24 cellular contexts compared by ENCODE assay signal in genomic region chr3:118267588-118267987, GRCh38.
"Had no signal": no experiment of that assay in that cellular context is flagged by ENCODE, and none has a peak within 500 bp of the region (broad histone marks: within the 10 kb centered on the region; RNA-seq: fewer than 3 reads in every experiment).

No MANE protein-coding gene starts in this region.

- H3K27me3 Mint-ChIP-seq: activated B cell treated with CpG ODN at 0.5 μM for 24 hours; activated CD4-positive, alpha-beta T cell treated with anti-CD3 and anti-CD28 coated beads, Interleukin-2, amount 10 ng/mL, durations not matched to agents 24 days and 14 days; activated CD8-positive, alpha-beta memory T cell treated with anti-CD3 and anti-CD28 coated beads, Interleukin-2, amount 10 ng/mL, durations not matched to agents 7 days and 5 days; activated naive CD4-positive, alpha-beta T cell treated with anti-CD3 and anti-CD28 coated beads, Interleukin-2, amount 50 U/mL, for 24 hours; activated T-cell treated with anti-CD3 and anti-CD28 coated beads, Interleukin-2, amount 50 U/mL, for 24 hours; central memory CD8-positive, alpha-beta T cell; T-cell had no signal

- ATAC-seq: activated CD8-positive, alpha-beta memory T cell treated with anti-CD3 and anti-CD28 coated beads, Interleukin-2, amount 10 ng/mL, durations not matched to agents 7 days and 5 days; T-cell had no signal

- H3K9me3 Mint-ChIP-seq: activated CD4-positive, alpha-beta T cell treated with anti-CD3 and anti-CD28 coated beads, Interleukin-2, amount 10 ng/mL, durations not matched to agents 24 days and 14 days; central memory CD8-positive, alpha-beta T cell had no signal

- H3K4me1 Mint-ChIP-seq: activated B cell treated with CpG ODN at 0.5 μM for 24 hours; activated CD4-positive, alpha-beta T cell treated with anti-CD3 and anti-CD28 coated beads, Interleukin-2, amount 10 ng/mL, durations not matched to agents 24 days and 14 days; activated CD8-positive, alpha-beta memory T cell treated with anti-CD3 and anti-CD28 coated beads, Interleukin-2, amount 10 ng/mL, durations not matched to agents 7 days and 5 days; activated naive CD4-positive, alpha-beta T cell treated with anti-CD3 and anti-CD28 coated beads, Interleukin-2, amount 50 U/mL, for 24 hours; central memory CD8-positive, alpha-beta T cell; T-cell had no signal

- DNase-seq: activated B cell treated with CpG ODN at 0.5 μM for 24 hours; activated CD4-positive, alpha-beta T cell treated with anti-CD3 and anti-CD28 coated beads for 1 hour; activated CD4-positive, alpha-beta T cell treated with anti-CD3 and anti-CD28 coated beads, Interleukin-2, amount 10 ng/mL, durations not matched to agents 24 days and 14 days; activated CD4-positive, alpha-beta T cell treated with anti-CD3 and anti-CD28 coated beads, Interleukin-2, amount 50 U/mL, for 48 hours; activated CD8-positive, alpha-beta memory T cell treated with anti-CD3 and anti-CD28 coated beads, Interleukin-2, amount 10 ng/mL, durations not matched to agents 7 days and 5 days; activated effector memory CD4-positive, alpha-beta T cell treated with Interleukin-2 at 50 U/mL for 16 hours; activated naive CD4-positive, alpha-beta T cell; activated T-cell treated with anti-CD3 and anti-CD28 coated beads, Interleukin-2, amount 50 U/mL, for 24 hours; aorta; NCI-H1048; NCI-H146; NCI-H187 treated with DMSO at 0.1 percent for 48 hours; NCI-H2081 treated with DMSO at 0.1 percent for 48 hours; NCI-H446; NCI-H524; PC-9; T-cell; T-helper 2 cell; T1000 had no signal

- H3K4me3 ChIP-seq: PC-9, SK-N-MC had no signal

- H2AFZ ChIP-seq: PC-9 had no signal

- FAIRE-seq: TTC549 had no signal

- H3K27ac Mint-ChIP-seq: activated B cell treated with CpG ODN at 0.5 μM for 24 hours; activated CD4-positive, alpha-beta T cell treated with anti-CD3 and anti-CD28 coated beads, Interleukin-2, amount 10 ng/mL, durations not matched to agents 24 days and 14 days; activated CD8-positive, alpha-beta memory T cell treated with anti-CD3 and anti-CD28 coated beads, Interleukin-2, amount 10 ng/mL, durations not matched to agents 7 days and 5 days; activated naive CD4-positive, alpha-beta T cell treated with anti-CD3 and anti-CD28 coated beads, Interleukin-2, amount 50 U/mL, for 24 hours; activated T-cell treated with anti-CD3 and anti-CD28 coated beads, Interleukin-2, amount 50 U/mL, for 24 hours; activated T-helper 1 cell treated with anti-CD3 and anti-CD28 coated beads, Interleukin-12 subunit alpha, Interleukin-12 subunit beta, Interleukin-2, Interleukin-4 antibody, amounts not matched to agents 30 ng/mL and 10 ng/mL and 1 ng/mL, durations not matched to agents 14 hours and 24 hours and 36 hours; T-cell had no signal

- H3K27ac ChIP-seq: PC-9, SK-N-MC had no signal

- H3K4me3 Mint-ChIP-seq: activated B cell treated with CpG ODN at 0.5 μM for 24 hours; activated CD4-positive, alpha-beta T cell treated with anti-CD3 and anti-CD28 coated beads, Interleukin-2, amount 10 ng/mL, durations not matched to agents 24 days and 14 days; activated CD8-positive, alpha-beta memory T cell treated with anti-CD3 and anti-CD28 coated beads, Interleukin-2, amount 10 ng/mL, durations not matched to agents 7 days and 5 days; activated naive CD4-positive, alpha-beta T cell treated with anti-CD3 and anti-CD28 coated beads, Interleukin-2, amount 50 U/mL, for 24 hours; activated T-cell treated with anti-CD3 and anti-CD28 coated beads, Interleukin-2, amount 50 U/mL, for 24 hours; activated T-helper 1 cell treated with anti-CD3 and anti-CD28 coated beads, Interleukin-12 subunit alpha, Interleukin-12 subunit beta, Interleukin-2, Interleukin-4 antibody, amounts not matched to agents 30 ng/mL and 10 ng/mL and 1 ng/mL, durations not matched to agents 14 hours and 24 hours and 36 hours; central memory CD8-positive, alpha-beta T cell; T-cell had no signal

- H3K36me3 Mint-ChIP-seq: activated CD8-positive, alpha-beta memory T cell treated with anti-CD3 and anti-CD28 coated beads, Interleukin-2, amount 10 ng/mL, durations not matched to agents 7 days and 5 days; activated naive CD4-positive, alpha-beta T cell treated with anti-CD3 and anti-CD28 coated beads, Interleukin-2, amount 50 U/mL, for 24 hours; T-cell had no signal

- H3K4me2 ChIP-seq: PC-9 had no signal
